ENCODE assay signal across 17 cellular contexts in genomic region chr11:123330948-123331347, GRCh38.
A peak's percentile ranks its signal among the peaks of the same experiment; 100 is the strongest.
DNase-seq lines count a peak whose midpoint lies in the region; ATAC-seq, FAIRE-seq and TF ChIP-seq lines count a peak whose summit lies in the region.
"Had no signal": no experiment of that assay in that cellular context is flagged by ENCODE, and none has a peak within 500 bp of the region (broad histone marks: within the 10 kb centered on the region; RNA-seq: fewer than 3 reads in every experiment).

No MANE protein-coding gene starts in this region.

- CTCF ChIA-PET in T-cell (lab: Charles Lee) = no interaction called here

- peaks cover 24% of the 10 kb centered on the region for H3K4me1 Mint-ChIP-seq in neural crest cell
- no peaks in the 10 kb centered on the region for H3K4me1 Mint-ChIP-seq in T-cell
- H3K4me1 Mint-ChIP-seq: CD4-positive, alpha-beta memory T cell had no signal

- no peaks in the 10 kb centered on the region for H3K36me3 Mint-ChIP-seq in neural crest cell (ENCODE audit: low read depth)
- H3K36me3 Mint-ChIP-seq in T-cell = no peaks in the 10 kb centered on the region

- H3K4me3 ChIP-seq in cardiac muscle cell = no peak overlapping the region

- TF ChIP-seq POLR2A in GM12891 (IDR thresholded peaks at IDR 0.05; ENCODE audit: low read depth, low read length) = no peak

- H3K27me3 Mint-ChIP-seq in neural crest cell (ENCODE audit: low read depth) = no peaks in the 10 kb centered on the region
- peaks cover 0 to 4% of the 10 kb centered on the region in 2 donors for H3K27me3 Mint-ChIP-seq in T-cell

- POLR2A ChIA-PET in T-cell (lab: Charles Lee) = no interaction called here

- no peak for TF ChIP-seq CTCF in cardiac muscle cell (IDR thresholded peaks at IDR 0.05; ENCODE audit: low read depth, low read length)
- no peak for TF ChIP-seq CTCF in neural crest cell (conservative IDR thresholded peaks at IDR 0.05)

- H3K36me3 ChIP-seq in cardiac muscle cell = no peaks in the 10 kb centered on the region
- H3K36me3 ChIP-seq: BE2C had no signal

- ATAC-seq in HG02759 (IDR thresholded peaks at IDR 0.05; ENCODE audit: unreplicated experiment) (no peak), T-cell (replicated peaks in 1 of 4) (no peak)
- ATAC-seq: PC-3, SK-N-SH treated with all-trans-retinoic acid at 6 μM for 48 hours had no signal

- FAIRE-seq in GM12891 (lab: Jason Lieb, UNC) = peak; percentile 28
- FAIRE-seq: G401.6, GM12892 had no signal

- DNase-seq in GM12891 (ENCODE audit: insufficient read length, low spot score) (no peak), NOMO-1 treated with dmso at 0.1 percent for 144 hours (lab: John Stamatoyannopoulos, UW; ENCODE audit: unreplicated experiment) (peak; percentile 23), cardiac muscle cell (ENCODE audit: low read depth in 1 of 2, low spot score in 1 of 2) (peak in 1 of 2 donors; percentile 48), neural crest cell (ENCODE audit: low read depth, low spot score) (no peak), OCI-M1 (lab: John Stamatoyannopoulos, UW) (no peak), T-cell (no peak)
- DNase-seq: BE2C; CD4-positive, alpha-beta memory T cell; DMS79; GOT3; KG1; NCI-H187 treated with DMSO at 0.1 percent for 48 hours; PC-3 had no signal

- H3K27ac Mint-ChIP-seq in neural crest cell (ENCODE audit: unreplicated experiment) (peak overlapping the region; percentile 76), T-cell (no peak overlapping the region)
- H3K27ac Mint-ChIP-seq: CD4-positive, alpha-beta memory T cell had no signal

- H3K4me3 Mint-ChIP-seq in neural crest cell (no peak overlapping the region), T-cell (no peak overlapping the region)
- H3K4me3 Mint-ChIP-seq: CD4-positive, alpha-beta memory T cell had no signal

- peak overlapping the region; percentile 80 for H3K27ac ChIP-seq in cardiac muscle cell

- no peaks in the 10 kb centered on the region for H3K9me3 ChIP-seq in cardiac muscle cell (ENCODE audit: low read depth)
- H3K9me3 ChIP-seq: BE2C had no signal

- H3K27me3 ChIP-seq in cardiac muscle cell = no peaks in the 10 kb centered on the region
- H3K27me3 ChIP-seq: BE2C had no signal

- H3K9me3 Mint-ChIP-seq in neural crest cell = peaks cover 2% of the 10 kb centered on the region
- no peaks in the 10 kb centered on the region for H3K9me3 Mint-ChIP-seq in T-cell

- H3K4me1 ChIP-seq in cardiac muscle cell (ENCODE audit: low read depth) = peaks cover 41% of the 10 kb centered on the region

TF ChIP-seq in GM12891, 5 proteins besides CTCF, POLR2A, EP300 and RAD21:
- TF ChIP-seq POU2F2 (IDR thresholded peaks at IDR 0.05; ENCODE audit: low read depth, low read length) (no peak), PAX5 (IDR thresholded peaks at IDR 0.05; ENCODE audit: insufficient read depth, low read length, severe bottlenecking) (no peak), POLR2AphosphoS5 (IDR thresholded peaks at IDR 0.05; ENCODE audit: low read depth, low read length) (no peak), TAF1 (IDR thresholded peaks at IDR 0.05; ENCODE audit: low read depth, low read length) (no peak), SPI1 (IDR thresholded peaks at IDR 0.05; ENCODE audit: low read depth, low read length) (no peak)
